32 cellular contexts compared by ENCODE assay signal in the genomic region with DNA sequence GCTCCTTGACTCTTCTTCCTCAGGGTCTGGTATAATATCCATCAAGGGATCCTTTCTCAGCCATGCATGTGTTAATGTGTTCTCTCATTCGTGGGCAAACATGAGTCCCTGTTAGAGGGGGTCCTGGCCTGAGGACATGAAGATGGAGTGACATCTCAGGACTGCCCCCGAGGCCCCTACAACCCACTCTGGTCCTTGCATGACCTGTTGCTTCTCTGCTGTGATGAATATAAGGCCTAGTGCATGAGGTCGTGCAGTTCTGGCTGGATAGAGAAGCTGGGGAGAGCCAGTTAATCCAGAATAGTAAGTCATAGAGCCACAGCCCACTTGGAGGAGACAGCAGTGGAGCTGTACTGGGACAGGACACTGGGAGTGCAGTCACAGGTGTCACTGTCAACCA. TPM values are rescaled to one million over a fixed set of nuclear protein-coding genes. Genes with fewer than 3 reads are reported as not detected.
"Had no signal": no experiment of that assay in that cellular context is flagged by ENCODE, and none has a peak within 500 bp of the region (broad histone marks: within the 10 kb centered on the region; RNA-seq: fewer than 3 reads in every experiment).

No MANE protein-coding gene starts in this region.

- H3K4me1 ChIP-seq: colonic mucosa, foreskin keratinocyte had no signal

- H3K27ac ChIP-seq: colonic mucosa, epithelial cell of prostate, esophagus muscularis mucosa, foreskin keratinocyte, gastroesophageal sphincter, heart left ventricle, hepatocyte, left ventricle myocardium inferior, lower lobe of right lung had no signal

- H3K36me3 ChIP-seq: colonic mucosa, esophagus muscularis mucosa, gastroesophageal sphincter, heart left ventricle, left ventricle myocardium inferior, lower lobe of right lung had no signal

- H3K4me2 ChIP-seq: hepatocyte had no signal

- H2AFZ ChIP-seq: hepatocyte had no signal

- H3K9me3 ChIP-seq: colonic mucosa, esophagus muscularis mucosa, gastroesophageal sphincter, heart left ventricle, left ventricle myocardium inferior, lower lobe of right lung, mucosa of descending colon had no signal

- H3K79me2 ChIP-seq: hepatocyte had no signal

- H3K4me3 ChIP-seq: colonic mucosa, esophagus muscularis mucosa, gastroesophageal sphincter, heart left ventricle, hepatocyte, left ventricle myocardium inferior, lower lobe of right lung, mucosa of descending colon had no signal

- DNase-seq: colonic mucosa; cortex of kidney; effector CD8-positive, alpha-beta T cell; effector memory CD8-positive, alpha-beta T cell; endodermal cell; erythroblast; foreskin keratinocyte; heart left ventricle; hypothalamus; immature natural killer cell; islet precursor cell; kidney; kidney glomerular epithelial cell; left colon; left ventricle myocardium inferior; lower lobe of right lung; mesenchymal stem cell; mucosa of descending colon; naive B cell; naive thymus-derived CD8-positive, alpha-beta T cell had no signal

RNA-seq across cellular contexts. Expression of a gene that starts 4.6 kb away (rescaled TPM):
- total RNA-seq: dermis microvascular lymphatic vessel endothelial cell; endodermal cell; fibroblast of lung; fibroblast of villous mesenchyme; foreskin keratinocyte; hepatocyte; left lobe of liver; liver; lung microvascular endothelial cell; mesenteric fat pad; myocyte; naive thymus-derived CD8-positive, alpha-beta T cell had no signal
